In genomic region chr2:144265654-144266053, GRCh38 we compare ENCODE assay signal across 12 cellular contexts.
"Had no signal": no experiment of that assay in that cellular context is flagged by ENCODE, and none has a peak within 500 bp of the region (broad histone marks: within the 10 kb centered on the region; RNA-seq: fewer than 3 reads in every experiment).

No MANE protein-coding gene starts in this region.

- H2AFZ ChIP-seq: neural progenitor cell had no signal

- ATAC-seq: left ventricle myocardium superior; mucosa of descending colon; naive thymus-derived CD4-positive, alpha-beta T cell; upper lobe of right lung had no signal

- H3K4me1 Mint-ChIP-seq: neural progenitor cell had no signal

- H3K4me2 ChIP-seq: neural progenitor cell had no signal

- H3K27me3 Mint-ChIP-seq: naive thymus-derived CD4-positive, alpha-beta T cell; progenitor cell of endocrine pancreas had no signal

- H3K27ac ChIP-seq: ascending aorta, breast epithelium, neural progenitor cell, upper lobe of right lung had no signal

- H3K4me1 ChIP-seq: ascending aorta, breast epithelium had no signal

- H3K36me3 ChIP-seq: ascending aorta, breast epithelium, neural progenitor cell, upper lobe of right lung had no signal

- H3K27ac Mint-ChIP-seq: neural progenitor cell, progenitor cell of endocrine pancreas had no signal

- H3K9ac ChIP-seq: neural progenitor cell had no signal

- H3K4me3 Mint-ChIP-seq: neural progenitor cell had no signal

- H3K9me3 ChIP-seq: ascending aorta, breast epithelium, mucosa of descending colon, upper lobe of right lung had no signal

- H3K4me3 ChIP-seq: ascending aorta, breast epithelium, mucosa of descending colon, neural progenitor cell, upper lobe of right lung had no signal

- DNase-seq: activated CD4-positive, alpha-beta T cell treated with anti-CD3 and anti-CD28 coated beads, Interleukin-2, amount 50 U/mL, for 4 hours; activated T-cell treated with anti-CD3 and anti-CD28 coated beads, Interleukin-2, amount 50 U/mL, for 48 hours; effector memory CD4-positive, alpha-beta T cell; left ventricle myocardium superior; mucosa of descending colon; naive thymus-derived CD4-positive, alpha-beta T cell; T1000; upper lobe of right lung had no signal

- H3K27me3 ChIP-seq: ascending aorta, breast epithelium, neural progenitor cell, upper lobe of right lung had no signal
